In genomic region chr13:74413482-74413881, GRCh38 we compare ENCODE assay signal across 27 cellular contexts.
"Had no signal": no experiment of that assay in that cellular context is flagged by ENCODE, and none has a peak within 500 bp of the region (broad histone marks: within the 10 kb centered on the region; RNA-seq: fewer than 3 reads in every experiment).

No MANE protein-coding gene starts in this region.

- H2AFZ ChIP-seq: neural progenitor cell had no signal

- DNase-seq: naive thymus-derived CD4-positive, alpha-beta T cell; natural killer cell; nucleus accumbens; pancreas; retina; sigmoid colon; small intestine; stimulated activated CD4-positive, alpha-beta T cell treated with anti-CD3 and anti-CD28 coated beads, Interleukin-15, amount 100 ng/mL, for 24 hours; stimulated activated CD4-positive, alpha-beta T cell treated with anti-CD3 and anti-CD28 coated beads, Interleukin-2, amount 100 ng/mL, for 24 hours; stimulated activated CD4-positive, alpha-beta T cell treated with anti-CD3 and anti-CD28 coated beads, Interleukin-2, amount 100 ng/mL, for 48 hours; stimulated activated CD4-positive, alpha-beta T cell treated with anti-CD3 and anti-CD28 coated beads, Interleukin-4, amount 100 ng/mL, for 24 hours; stimulated activated naive B cell treated with anti-CD40 and anti-IgM and Interleukin-4, amounts not matched to agents 10 μg/mL and 1 μg/mL and 100 μg/mL, for 72 hours; stimulated activated naive CD4-positive, alpha-beta T cell treated with Interleukin-2 at 50 U/mL for 16 hours; stomach; thyroid gland had no signal

- H3K4me1 Mint-ChIP-seq: naive thymus-derived CD4-positive, alpha-beta T cell; natural killer cell; nephron; neural progenitor cell; stimulated activated effector memory CD8-positive, alpha-beta T cell treated with anti-CD3 and anti-CD28 coated beads, Interleukin-12 subunit alpha, Interleukin-12 subunit beta, amount 100 ng/mL, for 72 hours had no signal

- H3K36me3 ChIP-seq: neural progenitor cell, neutrophil, pancreas, prostate gland, right atrium auricular region, right lobe of liver, sigmoid colon, stomach, thoracic aorta, thyroid gland, tibial nerve, vagina had no signal

- H3K27ac ChIP-seq: neural progenitor cell, neutrophil, pancreas, prostate gland, right atrium auricular region, right lobe of liver, sigmoid colon, stomach, thoracic aorta, thyroid gland, tibial nerve, vagina had no signal

- H3K9me3 Mint-ChIP-seq: nephron; stimulated activated naive CD8-positive, alpha-beta T cell treated with anti-CD3 and anti-CD28 coated beads, Interleukin-15, Interleukin-2, amounts not matched to agents 100 ng/mL and 50 ng/mL, for 24 hours had no signal

- H3K9me3 ChIP-seq: pancreas, prostate gland, right atrium auricular region, right lobe of liver, sigmoid colon, thoracic aorta, thyroid gland, vagina had no signal

- ATAC-seq: naive thymus-derived CD4-positive, alpha-beta T cell; natural killer cell; pancreas; stimulated activated effector memory CD8-positive, alpha-beta T cell treated with anti-CD3 and anti-CD28 coated beads, Interleukin-12 subunit alpha, Interleukin-12 subunit beta, amount 100 ng/mL, for 72 hours; stimulated activated naive B cell treated with anti-CD40 and anti-IgM and Interleukin-4, amounts not matched to agents 10 μg/mL and 1 μg/mL and 100 μg/mL, for 72 hours had no signal

- H3K27me3 Mint-ChIP-seq: stimulated activated naive CD8-positive, alpha-beta T cell treated with anti-CD3 and anti-CD28 coated beads, Interleukin-15, Interleukin-2, amounts not matched to agents 100 ng/mL and 50 ng/mL, for 24 hours; type B pancreatic cell had no signal

- H3K4me1 ChIP-seq: neural progenitor cell, pancreas, prostate gland, right atrium auricular region, right lobe of liver, sigmoid colon, stomach, thyroid gland, tibial nerve, vagina had no signal

- H3K9ac ChIP-seq: neural progenitor cell had no signal

- H3K4me3 Mint-ChIP-seq: naive thymus-derived CD4-positive, alpha-beta T cell; natural killer cell; nephron; neural progenitor cell; stimulated activated effector memory CD8-positive, alpha-beta T cell treated with anti-CD3 and anti-CD28 coated beads, Interleukin-12 subunit alpha, Interleukin-12 subunit beta, amount 100 ng/mL, for 72 hours; stimulated activated naive B cell treated with anti-CD40 and anti-IgM and Interleukin-4, amounts not matched to agents 10 μg/mL and 1 μg/mL and 100 μg/mL, for 72 hours; stimulated activated naive CD8-positive, alpha-beta T cell treated with anti-CD3 and anti-CD28 coated beads, Interleukin-15, Interleukin-2, amounts not matched to agents 100 ng/mL and 50 ng/mL, for 24 hours; type B pancreatic cell had no signal

- H3K4me3 ChIP-seq: neural progenitor cell, pancreas, prostate gland, right atrium auricular region, right lobe of liver, sigmoid colon, stomach, thoracic aorta, thyroid gland, tibial nerve, vagina had no signal

- H3K4me2 ChIP-seq: neural progenitor cell had no signal

- H3K36me3 Mint-ChIP-seq: natural killer cell; neural progenitor cell; stimulated activated effector memory CD8-positive, alpha-beta T cell treated with anti-CD3 and anti-CD28 coated beads, Interleukin-12 subunit alpha, Interleukin-12 subunit beta, amount 100 ng/mL, for 72 hours; type B pancreatic cell had no signal

- H3K27me3 ChIP-seq: neural progenitor cell, neutrophil, pancreas, right atrium auricular region, right lobe of liver, sigmoid colon, stomach, thyroid gland, tibial nerve, vagina had no signal

- H3K27ac Mint-ChIP-seq: naive thymus-derived CD4-positive, alpha-beta T cell; natural killer cell; nephron; neural progenitor cell; stimulated activated effector memory CD8-positive, alpha-beta T cell treated with anti-CD3 and anti-CD28 coated beads, Interleukin-12 subunit alpha, Interleukin-12 subunit beta, amount 100 ng/mL, for 72 hours; stimulated activated naive B cell treated with anti-CD40 and anti-IgM and Interleukin-4, amounts not matched to agents 10 μg/mL and 1 μg/mL and 100 μg/mL, for 72 hours; stimulated activated naive CD8-positive, alpha-beta T cell treated with anti-CD3 and anti-CD28 coated beads, Interleukin-15, Interleukin-2, amounts not matched to agents 100 ng/mL and 50 ng/mL, for 24 hours; type B pancreatic cell had no signal
